ENCODE assay signal across 2 cellular contexts in genomic region chr1:113852694-113853093, GRCh38. TPM values are rescaled to one million over a fixed set of nuclear protein-coding genes. Genes with fewer than 3 reads are reported as not detected.
"Had no signal": no experiment of that assay in that cellular context is flagged by ENCODE, and none has a peak within 500 bp of the region (broad histone marks: within the 10 kb centered on the region; RNA-seq: fewer than 3 reads in every experiment).

No MANE protein-coding gene starts in this region.

RNA-seq across cellular contexts. Expression of gene PTPN22, which starts 18.8 kb away (rescaled TPM):
- total RNA-seq: cardiac muscle cell had no signal
- polyA plus RNA-seq: cardiac muscle cell had no signal

RNA-seq across cellular contexts. Expression of gene BCL2L15, which starts 34.7 kb away (rescaled TPM):
- total RNA-seq: RPMI7951 had no signal
